ENCODE assay signal across 12 cellular contexts in the genomic region with DNA sequence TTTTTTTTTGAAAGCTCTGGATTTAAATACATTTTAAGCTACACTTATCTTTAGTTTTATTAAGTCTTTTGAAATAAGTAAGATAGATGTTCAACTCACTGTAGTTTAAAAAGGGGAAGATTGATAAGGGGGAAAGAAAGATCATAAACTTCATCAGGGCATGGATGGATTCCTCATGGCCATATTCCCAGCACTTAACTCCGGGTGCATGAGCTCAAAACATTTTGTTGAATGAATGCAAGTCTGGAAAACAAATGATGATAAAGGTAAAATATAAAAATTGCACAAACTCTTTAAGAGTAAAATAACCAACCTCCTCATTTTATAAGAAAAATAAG. TPM values are rescaled to one million over a fixed set of nuclear protein-coding genes. Genes with fewer than 3 reads are reported as not detected.
DNase-seq lines count a peak whose midpoint lies in the region; ATAC-seq, FAIRE-seq and TF ChIP-seq lines count a peak whose summit lies in the region.
"Had no signal": no experiment of that assay in that cellular context is flagged by ENCODE, and none has a peak within 500 bp of the region (broad histone marks: within the 10 kb centered on the region; RNA-seq: fewer than 3 reads in every experiment).

No MANE protein-coding gene starts in this region.

- peaks cover 0 to 10% of the 10 kb centered on the region in 2 donors for H3K36me3 Mint-ChIP-seq in activated naive CD4-positive, alpha-beta T cell treated with anti-CD3 and anti-CD28 coated beads, Interleukin-2, amount 50 U/mL, for 72 hours
- H3K36me3 Mint-ChIP-seq: CD8-positive, alpha-beta memory T cell; T-cell had no signal

- H3K4me1 ChIP-seq in A549: 0 out of 3 replicates have a peak, but pooled peaks cover 3% of the 10 kb centered on the region
- peaks cover 2 to 4% of the 10 kb centered on the region in 2 donors for H3K4me1 ChIP-seq in mucosa of rectum (ENCODE audit: control insufficient read depth in 2 of 2, insufficient read depth in 2 of 2, low read length in 2 of 2)

- CTCF ChIA-PET in A549 (lab: Yijun Ruan, JAX): interaction anchor here (0.5 to 2.7 kb wide), 23 partner anchors 11 to 710 kb away, joined by 3 to 31 read pairs (median 3); no protein-coding TSS in a partner anchor

- peaks cover 0 to 4% of the 10 kb centered on the region in 2 donors for H3K9me3 Mint-ChIP-seq in activated naive CD4-positive, alpha-beta T cell treated with anti-CD3 and anti-CD28 coated beads, Interleukin-2, amount 50 U/mL, for 72 hours
- H3K9me3 Mint-ChIP-seq: CD8-positive, alpha-beta memory T cell; T-cell had no signal

- peak overlapping the region; percentile 49; the same call in 1 of the 3 replicates for H3K4me2 ChIP-seq in A549

- no peak; a peak in 1 of 6 replicates for ATAC-seq in A549
- no peak for ATAC-seq in activated naive CD4-positive, alpha-beta T cell treated with anti-CD3 and anti-CD28 coated beads, Interleukin-2, amount 50 U/mL, for 72 hours

- DNase-seq in A549 (ENCODE audit: low read depth in 1 of 2, low spot score in 1 of 2): no peak
- DNase-seq in GM06990 (ENCODE audit: extremely low read depth, insufficient read length): no peak
- DNase-seq in activated naive CD4-positive, alpha-beta T cell treated with anti-CD3 and anti-CD28 coated beads, Interleukin-2, amount 50 U/mL, for 72 hours (ENCODE audit: low spot score in 2 of 2): no peak
- DNase-seq in DMS79 (lab: John Stamatoyannopoulos, UW): no peak
- DNase-seq in HuH-7.5 (ENCODE audit: low spot score): no peak
- no peak for DNase-seq in NCI-H146 (lab: John Stamatoyannopoulos, UW)
- DNase-seq in putamen (ENCODE audit: low spot score): no peak

- no peak for TF ChIP-seq POLR2A in A549 (IDR thresholded peaks at IDR 0.05; ENCODE audit: low read length)

- FAIRE-seq in A549 (lab: Jason Lieb, UNC): no peak

- TF ChIP-seq CTCF in A549 (IDR thresholded peaks at IDR 0.05) (no peak), GM06990 (IDR thresholded peaks at IDR 0.05; ENCODE audit: insufficient read depth, low read length, poor library complexity, severe bottlenecking) (no peak)

- TF ChIP-seq RAD21 in A549 (conservative IDR thresholded peaks at IDR 0.05 in 1 of 2, IDR thresholded peaks at IDR 0.05 in 1 of 2): no peak

- H3K36me3 ChIP-seq in GM06990 (ENCODE audit: control insufficient read depth, insufficient read depth, low read length) (no peaks in the 10 kb centered on the region), mucosa of rectum (ENCODE audit: control insufficient read depth in 2 of 2, insufficient read depth in 2 of 2, low read length in 2 of 2) (no peaks in the 10 kb centered on the region)

- H3K4me3 ChIP-seq in A549 (no peak overlapping the region), GM06990 (replicated peaks; ENCODE audit: low read depth, low read length) (peak overlapping the region; percentile 39), mucosa of rectum (ENCODE audit: low read length in 2 of 2) (peak overlapping the region in 1 of 2 donors; percentile 36)
- H3K4me3 ChIP-seq: body of pancreas had no signal

- H3K9ac ChIP-seq in mucosa of rectum (ENCODE audit: low read depth in 1 of 2, low read length in 2 of 2): no peak overlapping the region
- H3K9ac ChIP-seq: parathyroid adenoma had no signal

- H3K27ac ChIP-seq in A549 (no peak overlapping the region), mucosa of rectum (ENCODE audit: low read depth in 2 of 2, low read length in 2 of 2) (peak overlapping the region; percentile 46 to 68)
- H3K27ac ChIP-seq: parathyroid adenoma had no signal

- POLR2A ChIA-PET in A549 (lab: Yijun Ruan, JAX): no interaction called here

- WGBS in A549 (ENCODE audit: missing lambda C conversion rate): 73% methylated on average over 1 of the region's 1 CpG

- no peak for TF ChIP-seq EP300 in A549 (IDR thresholded peaks at IDR 0.05)

- H3K9me3 ChIP-seq in A549: peaks cover 3% of the 10 kb centered on the region; the same call in 1 of the 3 replicates
- no peaks in the 10 kb centered on the region for H3K9me3 ChIP-seq in mucosa of rectum (ENCODE audit: control insufficient read depth in 2 of 2, low read length in 2 of 2)
- H3K9me3 ChIP-seq: body of pancreas had no signal

- H3K27me3 ChIP-seq in GM06990 (replicated peaks; ENCODE audit: control insufficient read depth, insufficient read depth, low read length) (no peaks in the 10 kb centered on the region), mucosa of rectum (ENCODE audit: control insufficient read depth in 2 of 2, insufficient read depth in 2 of 2, low read length in 2 of 2) (no peaks in the 10 kb centered on the region)
- H3K27me3 ChIP-seq: body of pancreas had no signal

- peak overlapping the region; percentile 96 to 97 for H3K27ac Mint-ChIP-seq in activated naive CD4-positive, alpha-beta T cell treated with anti-CD3 and anti-CD28 coated beads, Interleukin-2, amount 50 U/mL, for 72 hours

TF ChIP-seq in A549, 52 proteins besides CTCF, POLR2A, EP300 and RAD21:
- TF ChIP-seq RNF2 (IDR thresholded peaks at IDR 0.05; ENCODE audit: borderline replicate concordance, low read depth) (no peak), CHD4 (IDR thresholded peaks at IDR 0.05; ENCODE audit: borderline replicate concordance) (no peak), HOXB13 (CRISPR knock-in tag; IDR thresholded peaks at IDR 0.05; ENCODE audit: low read depth) (no peak), ELK1 (IDR thresholded peaks at IDR 0.05; ENCODE audit: low read depth, low read length) (no peak), GATA3 (IDR thresholded peaks at IDR 0.05; ENCODE audit: borderline replicate concordance) (no peak), CHD2 (IDR thresholded peaks at IDR 0.05; ENCODE audit: low read length, partially characterized antibody) (no peak), TP53 (CRISPR knock-in tag; IDR thresholded peaks at IDR 0.05) (no peak), RCOR1 (IDR thresholded peaks at IDR 0.05; ENCODE audit: low read depth, low read length) (no peak), NFE2L2 (conservative IDR thresholded peaks at IDR 0.05; ENCODE audit: low read length) (no peak), KDM5A (IDR thresholded peaks at IDR 0.05) (no peak), JUN (IDR thresholded peaks at IDR 0.05) (no peak), TFCP2L1 (CRISPR knock-in tag; IDR thresholded peaks at IDR 0.05) (no peak)
TF ChIP-seq in A549: peak in this region for 0.

RNA-seq across cellular contexts. Expression of gene IGF1, which starts 4.3 kb away (rescaled TPM):
- 0.16 TPM in 1 of 2 replicates, not detected in the other for polyA plus RNA-seq in A549 (2011; rRNA removed)
- polyA plus RNA-seq in A549 (2012; cell fraction: cytosol; rRNA removed): not detected in 2 replicates
- not detected in 2 replicates for polyA plus RNA-seq in A549 (2012; cell fraction: nucleus; rRNA removed)
- polyA plus RNA-seq in A549 (2017; fragmentation: RNase III; extraction: RNeasy Plus Mini Kit Qiagen cat#74134 plus additional on column Dnase treatment): 0.01 TPM in 1 of 3 replicates, not detected in the others
- polyA minus RNA-seq in A549 (2011; rRNA and poly(A)+ RNA removed): not detected in 2 replicates
- total RNA-seq in activated naive CD4-positive, alpha-beta T cell treated with anti-CD3 and anti-CD28 coated beads, Interleukin-2, amount 50 U/mL, for 72 hours: 1 to 10 TPM; 1.1 to 1.4 TPM
- polyA plus RNA-seq: CD8-positive, alpha-beta memory T cell had no signal

Comparison
In these comparisons a context has a peak if more than half of its experiments do, and no peak if none do; other contexts are left out.
1. H3K27ac ChIP-seq: peak in mucosa of rectum (2 of 2); none in A549 (0 of 2).